ENCODE assay signal across 14 cellular contexts in genomic region chr6:79239538-79240168, GRCh38. TPM values are rescaled to one million over a fixed set of nuclear protein-coding genes. Genes with fewer than 3 reads are reported as not detected.
DNase-seq lines count a peak whose midpoint lies in the region; ATAC-seq and TF ChIP-seq lines count a peak whose summit lies in the region.
"Had no signal": no experiment of that assay in that cellular context is flagged by ENCODE, and none has a peak within 500 bp of the region (broad histone marks: within the 10 kb centered on the region; RNA-seq: fewer than 3 reads in every experiment).

No MANE protein-coding gene starts in this region.

- intact Hi-C loops in Calu3 (cut with micrococcal nuclease; ENCODE audit: unreplicated experiment) = loop anchor here (10.0 kb wide), 1 partner anchor 435 kb away; no protein-coding TSS in a partner anchor

- peak; percentile 47 for ATAC-seq in GM19324 (IDR thresholded peaks at IDR 0.05; ENCODE audit: low FRiP score, unreplicated experiment)
- ATAC-seq in HG02642 (IDR thresholded peaks at IDR 0.05; ENCODE audit: poor library complexity, unreplicated experiment) = peak; percentile 47
- peak; percentile 80 for ATAC-seq in HG03442 (IDR thresholded peaks at IDR 0.05; ENCODE audit: unreplicated experiment)
- ATAC-seq: K562 had no signal

- H3K27ac Mint-ChIP-seq in Calu3 (ENCODE audit: unreplicated experiment) = peak overlapping the region; percentile 53
- H3K27ac Mint-ChIP-seq in activated T-cell treated with anti-CD3 and anti-CD28 coated beads, Interleukin-2, amount 50 U/mL, for 24 hours = no peak overlapping the region

- H3K4me3 Mint-ChIP-seq in Calu3 (ENCODE audit: low read depth, unreplicated experiment) = peak overlapping the region; percentile 24
- no peak overlapping the region for H3K4me3 Mint-ChIP-seq in activated T-cell treated with anti-CD3 and anti-CD28 coated beads, Interleukin-2, amount 50 U/mL, for 24 hours
- H3K4me3 Mint-ChIP-seq: activated naive CD4-positive, alpha-beta T cell treated with anti-CD3 and anti-CD28 coated beads, Interleukin-2, amount 10 ng/mL, durations not matched to agents 7 days and 5 days had no signal

- BruUV-seq in Calu3 (replicated peaks; lab: Mats Ljungman, UMichigan) = no TSS peak

- no peaks in the 10 kb centered on the region for H3K9me3 Mint-ChIP-seq in Calu3 (ENCODE audit: low read depth, unreplicated experiment)
- no peaks in the 10 kb centered on the region for H3K9me3 Mint-ChIP-seq in activated T-cell treated with anti-CD3 and anti-CD28 coated beads, Interleukin-2, amount 50 U/mL, for 24 hours
- H3K9me3 Mint-ChIP-seq: activated naive CD4-positive, alpha-beta T cell treated with anti-CD3 and anti-CD28 coated beads, Interleukin-2, amount 10 ng/mL, durations not matched to agents 7 days and 5 days had no signal

- CTCF ChIA-PET in Calu3 (lab: Charles Lee) = interaction anchor here (0.9 to 1.3 kb wide), 2 partner anchors 163 to 192 kb away, joined by 3 read pairs; no protein-coding TSS in a partner anchor

- no peak for TF ChIP-seq CTCF in Calu3 (IDR thresholded peaks at IDR 0.05; ENCODE audit: unreplicated experiment)

- peaks cover 56% of the 10 kb centered on the region for H3K4me1 Mint-ChIP-seq in Calu3 (ENCODE audit: low read depth, unreplicated experiment)
- H3K4me1 Mint-ChIP-seq in activated T-cell treated with anti-CD3 and anti-CD28 coated beads, Interleukin-2, amount 50 U/mL, for 24 hours (ENCODE audit: low read depth) = peaks cover 2% of the 10 kb centered on the region

- H3K36me3 Mint-ChIP-seq in Calu3 (ENCODE audit: insufficient read depth, unreplicated experiment) = peaks cover 8% of the 10 kb centered on the region
- no peaks in the 10 kb centered on the region for H3K36me3 Mint-ChIP-seq in activated T-cell treated with anti-CD3 and anti-CD28 coated beads, Interleukin-2, amount 50 U/mL, for 24 hours (ENCODE audit: low read depth)
- H3K36me3 Mint-ChIP-seq: activated naive CD4-positive, alpha-beta T cell treated with anti-CD3 and anti-CD28 coated beads, Interleukin-2, amount 10 ng/mL, durations not matched to agents 7 days and 5 days had no signal

- no peak for DNase-seq in Calu3
- no peak for DNase-seq in NCI-H187 treated with DMSO at 0.1 percent for 48 hours (lab: John Stamatoyannopoulos, UW)
- DNase-seq in activated T-cell treated with anti-CD3 and anti-CD28 coated beads, Interleukin-2, amount 50 U/mL, for 24 hours = no peak
- no peak for DNase-seq in stimulated activated CD4-positive, alpha-beta T cell treated with anti-CD3 and anti-CD28 coated beads, Interleukin-4, amount 100 ng/mL, for 4 hours
- no peak for DNase-seq in H4 (ENCODE audit: low spot score)
- DNase-seq: activated CD4-positive, alpha-beta T cell treated with anti-CD3 and anti-CD28 coated beads, Interleukin-2, amount 50 U/mL, for 1 hour; activated naive CD4-positive, alpha-beta T cell treated with anti-CD3 and anti-CD28 coated beads, Interleukin-2, amount 10 ng/mL, durations not matched to agents 7 days and 5 days; foreskin fibroblast; SIG-M5; stimulated activated CD4-positive, alpha-beta T cell treated with anti-CD3 and anti-CD28 coated beads, Interleukin-2, amount 100 ng/mL, for 48 hours had no signal

- no peaks in the 10 kb centered on the region for H3K27me3 Mint-ChIP-seq in Calu3 (ENCODE audit: unreplicated experiment)
- H3K27me3 Mint-ChIP-seq in activated T-cell treated with anti-CD3 and anti-CD28 coated beads, Interleukin-2, amount 50 U/mL, for 24 hours = no peaks in the 10 kb centered on the region

RNA-seq across cellular contexts. Expression of gene HMGN3, which starts 5.2 kb away (rescaled TPM):
- total RNA-seq in Calu3 (2022) = 89.2 and 104 TPM in 2 replicates
- total RNA-seq in H4 (2014; rRNA removed; shearing (Covaris generic)) = 150 and 172 TPM in 2 replicates
